ENCODE assay signal across 1 cellular context in the genomic region with DNA sequence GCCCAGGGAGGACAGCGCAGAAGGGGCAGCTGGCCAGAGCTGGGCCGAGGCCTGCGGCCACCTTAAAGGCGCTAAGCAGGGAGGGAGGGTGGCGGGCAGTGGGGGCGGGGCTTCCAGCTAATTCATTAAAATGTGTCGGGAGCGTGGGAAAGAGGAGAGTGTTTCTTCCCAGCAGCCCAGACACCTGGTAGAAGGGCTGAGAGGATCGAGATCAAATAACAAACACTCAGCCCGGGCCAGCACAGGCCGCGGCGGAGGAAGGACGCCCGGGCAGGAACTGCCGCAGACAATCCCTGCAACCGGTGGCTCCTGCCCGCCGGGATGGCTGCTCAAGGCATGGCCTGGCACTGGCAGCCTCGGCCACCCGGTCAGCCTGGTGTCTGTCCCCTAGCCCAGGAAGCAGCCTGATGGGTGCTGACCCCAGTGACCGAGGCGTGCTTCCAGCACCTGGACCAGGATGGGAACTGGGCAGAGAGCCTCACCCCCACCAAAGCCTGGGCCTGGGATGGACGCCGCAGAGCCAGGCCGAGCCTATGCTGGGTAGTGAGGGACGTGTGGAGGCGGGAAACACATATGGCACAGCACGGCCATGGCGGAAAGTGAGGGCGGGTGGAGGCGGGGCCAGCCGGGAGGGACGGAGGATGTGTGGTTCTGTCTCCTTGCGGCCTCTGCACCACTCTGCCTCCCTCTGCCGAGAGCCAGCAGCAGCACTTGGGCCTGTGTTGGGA.
TF ChIP-seq lines count a peak whose summit lies in the region.

No MANE protein-coding gene starts in this region.

TF ChIP-seq in HEK293, 187 proteins besides CTCF, POLR2A, EP300 and RAD21 (continued from another document):
- TF ChIP-seq ZNF341 (tag by site-specific recombination; IDR thresholded peaks at IDR 0.05; ENCODE audit: low read depth) (no peak), ZBTB8A (tag by site-specific recombination; IDR thresholded peaks at IDR 0.05) (0 out of 2 replicates have a peak, but pooled peaks have one; percentile 6), ZBTB7A (tag by site-specific recombination; IDR thresholded peaks at IDR 0.05; ENCODE audit: low read depth) (0 out of 2 replicates have a peak, but pooled peaks have one; percentile 18), ZFP3 (tag by site-specific recombination; IDR thresholded peaks at IDR 0.05; ENCODE audit: low read depth) (no peak), AEBP2 (tag by site-specific recombination; IDR thresholded peaks at IDR 0.05; ENCODE audit: borderline replicate concordance) (no peak), EGR2 (tag by site-specific recombination; IDR thresholded peaks at IDR 0.05; ENCODE audit: low read depth) (peak; percentile 81), ZNF629 (tag by site-specific recombination; IDR thresholded peaks at IDR 0.05) (no peak), ZFHX2 (tag by site-specific recombination; conservative IDR thresholded peaks at IDR 0.05) (peak; percentile 88), ZBTB20 (tag by site-specific recombination; IDR thresholded peaks at IDR 0.05) (peak; percentile 84), SP2 (tag by site-specific recombination; IDR thresholded peaks at IDR 0.05) (peak; percentile 42), ZNF175 (tag by site-specific recombination; IDR thresholded peaks at IDR 0.05) (no peak), KLF1 (tag by site-specific recombination; IDR thresholded peaks at IDR 0.05) (no peak), HIC1 (tag by site-specific recombination; IDR thresholded peaks at IDR 0.05) (0 out of 2 replicates have a peak, but pooled peaks have one; percentile 1)
- TF ChIP-seq, protein P1, sequence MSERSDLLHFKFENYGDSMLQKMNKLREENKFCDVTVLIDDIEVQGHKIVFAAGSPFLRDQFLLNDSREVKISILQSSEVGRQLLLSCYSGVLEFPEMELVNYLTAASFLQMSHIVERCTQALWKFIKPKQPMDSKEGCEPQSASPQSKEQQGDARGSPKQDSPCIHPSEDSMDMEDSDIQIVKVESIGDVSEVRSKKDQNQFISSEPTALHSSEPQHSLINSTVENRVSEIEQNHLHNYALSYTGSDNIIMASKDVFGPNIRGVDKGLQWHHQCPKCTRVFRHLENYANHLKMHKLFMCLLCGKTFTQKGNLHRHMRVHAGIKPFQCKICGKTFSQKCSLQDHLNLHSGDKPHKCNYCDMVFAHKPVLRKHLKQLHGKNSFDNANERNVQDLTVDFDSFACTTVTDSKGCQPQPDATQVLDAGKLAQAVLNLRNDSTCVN (tag by site-specific recombination; optimal IDR thresholded peaks at IDR 0.05): no peak
